Comparison of ENCODE assay signal across 26 cellular contexts in the genomic region with DNA sequence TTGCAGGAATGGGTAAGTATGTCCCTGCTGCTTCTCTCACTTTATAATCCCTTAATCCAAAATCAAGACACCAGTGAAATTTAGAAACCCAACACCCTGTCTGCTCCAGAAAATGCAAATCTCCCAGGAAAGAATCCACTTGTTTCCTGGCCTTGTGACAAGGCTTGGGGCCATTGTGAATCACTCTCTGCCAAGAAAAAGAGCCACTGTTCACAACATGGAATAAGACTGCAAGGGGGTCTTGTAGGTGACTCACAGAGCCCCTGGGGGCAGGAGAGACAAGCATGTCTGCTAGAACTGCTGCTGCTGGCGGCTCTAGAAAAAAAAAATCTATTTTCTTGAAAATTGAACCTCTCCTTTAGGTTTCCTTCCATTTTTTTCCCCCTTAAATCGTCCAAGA.
A peak's percentile ranks its signal among the peaks of the same experiment; 100 is the strongest.
DNase-seq lines count a peak whose midpoint lies in the region; ATAC-seq and TF ChIP-seq lines count a peak whose summit lies in the region.
"Had no signal": no experiment of that assay in that cellular context is flagged by ENCODE, and none has a peak within 500 bp of the region (broad histone marks: within the 10 kb centered on the region; RNA-seq: fewer than 3 reads in every experiment).

No MANE protein-coding gene starts in this region.

- no peak for ATAC-seq in gastroesophageal sphincter
- no peak for ATAC-seq in HG03135 (IDR thresholded peaks at IDR 0.05; ENCODE audit: unreplicated experiment)
- ATAC-seq in HG02840 (IDR thresholded peaks at IDR 0.05; ENCODE audit: low FRiP score, unreplicated experiment): no peak
- ATAC-seq: PC-3, Right ventricle myocardium inferior had no signal

- no peak overlapping the region for H3K4me3 ChIP-seq in neuronal stem cell (ENCODE audit: low read length in 2 of 2)
- H3K4me3 ChIP-seq in gastroesophageal sphincter: no peak overlapping the region
- H3K4me3 ChIP-seq: GM23248, SJSA1 had no signal

- H3K14ac ChIP-seq in H9 (ENCODE audit: insufficient read depth, low read length): no peak overlapping the region
- no peak overlapping the region for H3K14ac ChIP-seq in neuronal stem cell (ENCODE audit: low read length)

- TF ChIP-seq CTCF in H9 (conservative IDR thresholded peaks at IDR 0.05) (no peak), gastroesophageal sphincter (IDR thresholded peaks at IDR 0.05) (no peak)

- no peak overlapping the region for H2BK20ac ChIP-seq in H9 (ENCODE audit: low read depth, low read length, poor library complexity, severe bottlenecking)

- no peak overlapping the region for H3T11ph ChIP-seq in H9 (ENCODE audit: low read length)

- H3K23ac ChIP-seq in H9 (ENCODE audit: insufficient read length, low read depth, low read length) (no peak overlapping the region), neuronal stem cell (ENCODE audit: low read depth, low read length, poor library complexity) (no peak overlapping the region)

- no peak for TF ChIP-seq EP300 in gastroesophageal sphincter (IDR thresholded peaks at IDR 0.05)

- H3K36me3 Mint-ChIP-seq in H9 (ENCODE audit: insufficient read depth in 1 of 3, low read depth in 3 of 3): peaks cover 0 to 4% (median 0%) of the 10 kb centered on the region in 3 experiments; a peak in 1 of 7 replicates
- H3K36me3 Mint-ChIP-seq: CD14-positive monocyte had no signal

- H3K27ac ChIP-seq in H9 (ENCODE audit: insufficient read length, low read depth, low read length): no peak overlapping the region
- no peak overlapping the region for H3K27ac ChIP-seq in neuronal stem cell (replicated peaks; ENCODE audit: low read length)
- no peak overlapping the region for H3K27ac ChIP-seq in gastroesophageal sphincter
- H3K27ac ChIP-seq: GM23248, HL-60, SJSA1 had no signal

- H4K5ac ChIP-seq in H9 (ENCODE audit: insufficient read length, low read depth, low read length): no peak overlapping the region

- no peak overlapping the region for H3K4me3 Mint-ChIP-seq in H9
- H3K4me3 Mint-ChIP-seq: B cell; CD14-positive monocyte; CD8-positive, alpha-beta memory T cell had no signal

- H3K4me1 ChIP-seq in H9 (ENCODE audit: insufficient read depth, low read length) (no peaks in the 10 kb centered on the region; the same call in none of the 2 replicates), neuronal stem cell (ENCODE audit: control insufficient read depth in 2 of 2, insufficient read depth in 1 of 2, low read depth in 1 of 2, low read length in 2 of 2) (no peaks in the 10 kb centered on the region), gastroesophageal sphincter (no peaks in the 10 kb centered on the region)
- H3K4me1 ChIP-seq: SJSA1 had no signal

- no peak overlapping the region for H4K8ac ChIP-seq in H9 (replicated peaks; ENCODE audit: insufficient read length, low read depth, low read length)
- H4K8ac ChIP-seq in neuronal stem cell (ENCODE audit: low read depth, low read length): no peak overlapping the region

- H3K4me1 Mint-ChIP-seq in H9: peaks cover 20 to 21% of the 10 kb centered on the region in 2 experiments
- H3K4me1 Mint-ChIP-seq: B cell; CD8-positive, alpha-beta memory T cell had no signal

- no CpG with 5 or more reads among the region's 2 CpGs for WGBS in H9 (ENCODE audit: extremely low coverage, insufficient read length, low lambda C conversion rate)
- no CpG with 5 or more reads among the region's 2 CpGs for WGBS in neuronal stem cell (ENCODE audit: extremely low coverage in 2 of 2, insufficient read length in 2 of 2, insufficient replicate concordance in 1 of 2), 2 donors
- WGBS in gastroesophageal sphincter (ENCODE audit: low coverage in 1 of 2), 2 donors: 67 to 79% methylated on average over 2 of the region's 2 CpGs

- H4K91ac ChIP-seq in H9 (ENCODE audit: insufficient read length, low read depth, low read length) (no peak overlapping the region), neuronal stem cell (ENCODE audit: low read depth, low read length, poor library complexity) (no peak overlapping the region)

- H3K9me3 Mint-ChIP-seq in H9: peaks cover 0 to 3% of the 10 kb centered on the region in 2 experiments; a peak in 2 of 5 replicates

- H3K4ac ChIP-seq in H9 (ENCODE audit: low read depth, low read length) (no peak overlapping the region), neuronal stem cell (ENCODE audit: low read length) (no peak overlapping the region)

- H2AK5ac ChIP-seq in H9 (ENCODE audit: insufficient read length, low read length) (no peak overlapping the region), neuronal stem cell (ENCODE audit: low read depth, low read length) (no peak overlapping the region)

- H3K27ac Mint-ChIP-seq in H9: 0 out of 7 replicates have a peak overlapping the region, but pooled peaks of 2 of the 3 experiments have one; percentile 9 to 69
- H3K27ac Mint-ChIP-seq: B cell; CD14-positive monocyte; CD8-positive, alpha-beta memory T cell had no signal

- H3K18ac ChIP-seq in H9 (ENCODE audit: insufficient read length, low read depth, low read length): no peak overlapping the region
- no peak overlapping the region for H3K18ac ChIP-seq in neuronal stem cell (ENCODE audit: low read length)

- no peaks in the 10 kb centered on the region for H3K79me2 ChIP-seq in H9 (ENCODE audit: insufficient read depth, low read length)

- no peaks in the 10 kb centered on the region for H3K23me2 ChIP-seq in H9 (ENCODE audit: insufficient read length, low read depth, low read length, poor library complexity, severe bottlenecking)

- no peak overlapping the region for H2BK12ac ChIP-seq in H9 (ENCODE audit: insufficient read length, low read depth, low read length)
- no peak overlapping the region for H2BK12ac ChIP-seq in neuronal stem cell (ENCODE audit: low read length)

- H2BK5ac ChIP-seq in H9 (ENCODE audit: insufficient read length, low read length) (no peak overlapping the region), neuronal stem cell (ENCODE audit: low read length) (no peak overlapping the region)

- TF ChIP-seq POLR2A in gastroesophageal sphincter (IDR thresholded peaks at IDR 0.05): no peak

- H3K9ac ChIP-seq in H9 (ENCODE audit: extremely low read depth, insufficient read length, low read length) (no peak overlapping the region), neuronal stem cell (ENCODE audit: low read depth, low read length, poor library complexity) (no peak overlapping the region)
- H3K9ac ChIP-seq: GM23248 had no signal

- no peak overlapping the region for H3K56ac ChIP-seq in H9 (ENCODE audit: insufficient read length, low read depth, low read length)

- H3K79me1 ChIP-seq in H9 (ENCODE audit: insufficient read depth, low read depth, low read length, poor library complexity, severe bottlenecking) (no peaks in the 10 kb centered on the region), neuronal stem cell (ENCODE audit: low read depth, low read length) (no peaks in the 10 kb centered on the region)

- H2BK120ac ChIP-seq in H9 (ENCODE audit: low read depth, low read length, poor library complexity, severe bottlenecking): no peak overlapping the region
- no peak overlapping the region for H2BK120ac ChIP-seq in neuronal stem cell (ENCODE audit: low read depth, low read length)

- H3K36me3 ChIP-seq in neuronal stem cell (replicated peaks in 1 of 2; ENCODE audit: control insufficient read depth in 2 of 2, insufficient read depth in 2 of 2, low read length in 2 of 2): no peaks in the 10 kb centered on the region
- H3K36me3 ChIP-seq in gastroesophageal sphincter: no peaks in the 10 kb centered on the region
- H3K36me3 ChIP-seq: SJSA1 had no signal

- H3K27me3 ChIP-seq in H9 (ENCODE audit: insufficient read depth, low read length) (no peaks in the 10 kb centered on the region), neuronal stem cell (ENCODE audit: control insufficient read depth in 3 of 3, insufficient read depth in 3 of 3, low read depth in 1 of 3, low read length in 3 of 3) (no peaks in the 10 kb centered on the region), gastroesophageal sphincter (no peaks in the 10 kb centered on the region)
- H3K27me3 ChIP-seq: SJSA1 had no signal

- no peak overlapping the region for H2BK15ac ChIP-seq in H9 (ENCODE audit: low read depth, low read length)
- no peak overlapping the region for H2BK15ac ChIP-seq in neuronal stem cell (ENCODE audit: low read length)

- H3K9me3 ChIP-seq in H9 (ENCODE audit: control insufficient read depth, low read depth, low read length) (no peaks in the 10 kb centered on the region), neuronal stem cell (replicated peaks in 1 of 2; ENCODE audit: control insufficient read depth in 2 of 2, insufficient read depth in 1 of 2, low read depth in 1 of 2, low read length in 2 of 2) (no peaks in the 10 kb centered on the region), gastroesophageal sphincter (no peaks in the 10 kb centered on the region)
- H3K9me3 ChIP-seq: SJSA1 had no signal

- H3K27me3 Mint-ChIP-seq in H9 (ENCODE audit: low read depth): peaks cover 2% of the 10 kb centered on the region
- H3K27me3 Mint-ChIP-seq: B cell; CD8-positive, alpha-beta memory T cell had no signal

- in situ Hi-C loops in SK-MEL-5 (cut with HindIII; ENCODE audit: low pct_unique_long_range_greater_than_20kb, low sequenced_read_pairs): no loop called here

- H4K20me1 ChIP-seq in H9 (ENCODE audit: control insufficient read depth, insufficient read depth, insufficient read length): no peaks in the 10 kb centered on the region

- H3K4me2 ChIP-seq in H9 (ENCODE audit: insufficient read depth, insufficient read length, low read length): no peak overlapping the region
- H3K4me2 ChIP-seq in neuronal stem cell (ENCODE audit: insufficient read depth, low read length, poor library complexity, severe bottlenecking): no peak overlapping the region

- H2AFZ ChIP-seq in H9 (ENCODE audit: low read length): no peak overlapping the region
- no peak overlapping the region for H2AFZ ChIP-seq in neuronal stem cell (ENCODE audit: low read length)
- H2AFZ ChIP-seq: GM23248 had no signal

- DNase-seq in H9 (no peak), SK-MEL-5 (ENCODE audit: low read depth, low spot score) (peak; percentile 69), iPS-NIHi7 (ENCODE audit: extremely low spot score) (peak; percentile 18), neuronal stem cell (ENCODE audit: low spot score) (peak; percentile 9), NCI-H2081 treated with DMSO at 0.1 percent for 48 hours (lab: John Stamatoyannopoulos, UW) (no peak)
- DNase-seq: Calu3; CD8-positive, alpha-beta memory T cell; DMS79 treated with DMSO at 0.1 percent for 48 hours; GM23248; H7; NCI-H1092; NCI-H1417 treated with DMSO at 0.1 percent for 48 hours; NCI-H1694 treated with DMSO at 0.1 percent for 48 hours; NCI-H2081; NCI-H2171 treated with DMSO at 0.1 percent for 48 hours; NCI-H345; NCI-H510A treated with DMSO at 0.1 percent for 48 hours; PC-3 had no signal

Comparison
In these comparisons a context has a peak if more than half of its experiments do, and no peak if none do; other contexts are left out.
1. DNase-seq: peak in SK-MEL-5 (single experiment), iPS-NIHi7 (single experiment) and neuronal stem cell (single experiment); none in H9 (single experiment) and NCI-H2081 treated with DMSO at 0.1 percent for 48 hours (single experiment).